In genomic region chr1:11013160-11013531, GRCh38 we compare ENCODE assay signal across 1 cellular context.
TF ChIP-seq lines count a peak whose summit lies in the region.

No MANE protein-coding gene starts in this region.

TF ChIP-seq in K562, 482 proteins besides CTCF, POLR2A, EP300 and RAD21:
- no peak for TF ChIP-seq DEAF1 (CRISPR knock-in tag; IDR thresholded peaks at IDR 0.05)
- TF ChIP-seq CTCFL (IDR thresholded peaks at IDR 0.05; ENCODE audit: borderline replicate concordance, insufficient read depth, low read depth, low read length, poor library complexity, severe bottlenecking), result no peak
- peak; percentile 23; the same call in 1 of the 2 replicates for TF ChIP-seq NR1H2 (CRISPR knock-in tag; IDR thresholded peaks at IDR 0.05)
- TF ChIP-seq TOE1 (IDR thresholded peaks at IDR 0.05; ENCODE audit: borderline replicate concordance), result no peak
- TF ChIP-seq TOE1 (CRISPR knock-in tag; IDR thresholded peaks at IDR 0.05; ENCODE audit: borderline replicate concordance, low read depth), result peak; percentile 64; the same call in 1 of the 2 replicates
- no peak for TF ChIP-seq XRCC3 (IDR thresholded peaks at IDR 0.05)
- no peak for TF ChIP-seq GABPB2 (CRISPR knock-in tag; conservative IDR thresholded peaks at IDR 0.05)
- TF ChIP-seq U2AF1 (optimal IDR thresholded peaks at IDR 0.05; ENCODE audit: low read depth, low read length), result no peak
- TF ChIP-seq SIN3A (IDR thresholded peaks at IDR 0.05; ENCODE audit: borderline replicate concordance in 2 of 2, control insufficient read depth in 1 of 2, low read depth in 2 of 2, low read length in 2 of 2), result peak in 1 of 2 experiments; percentile 27; a peak in 1 of 4 replicates
- no peak for TF ChIP-seq E2F1 (CRISPR knock-in tag; IDR thresholded peaks at IDR 0.05)
- no peak for TF ChIP-seq CCNT2 (IDR thresholded peaks at IDR 0.05; ENCODE audit: borderline replicate concordance, extremely low read depth, insufficient read length, low read depth, low read length)
- TF ChIP-seq ZNF518B (CRISPR knock-in tag; IDR thresholded peaks at IDR 0.05), result no peak
- TF ChIP-seq SPI1 (IDR thresholded peaks at IDR 0.05; ENCODE audit: borderline replicate concordance, low read depth, low read length), result peak; percentile 51; the same call in 1 of the 2 replicates
- no peak for TF ChIP-seq ZNF695 (CRISPR knock-in tag; IDR thresholded peaks at IDR 0.05)
- no peak for TF ChIP-seq E4F1 (CRISPR knock-in tag; IDR thresholded peaks at IDR 0.05; ENCODE audit: borderline replicate concordance)
- TF ChIP-seq PHF21A (IDR thresholded peaks at IDR 0.05; ENCODE audit: borderline replicate concordance, low read depth), result 0 out of 2 replicates have a peak, but pooled peaks have one; percentile 0
- TF ChIP-seq TGIF2 (CRISPR knock-in tag; IDR thresholded peaks at IDR 0.05), result 0 out of 2 replicates have a peak, but pooled peaks have one; percentile 1
- no peak for TF ChIP-seq IRF2 (CRISPR knock-in tag; IDR thresholded peaks at IDR 0.05)
- TF ChIP-seq POLR2AphosphoS2 (IDR thresholded peaks at IDR 0.05; ENCODE audit: low read length), result 0 out of 2 replicates have a peak, but pooled peaks have one; percentile 14
